21 cellular contexts compared by ENCODE assay signal in genomic region chr5:77709993-77710392, GRCh38.
"Had no signal": no experiment of that assay in that cellular context is flagged by ENCODE, and none has a peak within 500 bp of the region (broad histone marks: within the 10 kb centered on the region; RNA-seq: fewer than 3 reads in every experiment).

No MANE protein-coding gene starts in this region.

- H3K4me1 Mint-ChIP-seq: endodermal cell had no signal

- DNase-seq: activated CD4-positive, alpha-beta T cell treated with anti-CD3 and anti-CD28 coated beads for 4 hours; activated CD8-positive, alpha-beta memory T cell treated with anti-CD3 and anti-CD28 coated beads, Interleukin-2, amount 50 U/mL, for 4 hours; activated CD8-positive, alpha-beta T cell treated with anti-CD3 and anti-CD28 coated beads, Interleukin-2, amount 10 ng/mL, durations not matched to agents 7 days and 5 days; activated effector memory CD4-positive, alpha-beta T cell treated with anti-CD3 and anti-CD28 coated beads, Interleukin-2, amount 50 U/mL, for 16 hours; activated T-cell treated with anti-CD3 and anti-CD28 coated beads, Interleukin-2, amount 50 U/mL, for 48 hours; adrenal gland; dorsolateral prefrontal cortex; endodermal cell; hypothalamus; mesendoderm; natural killer cell; posterior cingulate gyrus; stimulated activated CD4-positive, alpha-beta T cell treated with anti-CD3 and anti-CD28 coated beads, Interleukin-15, amount 100 ng/mL, for 24 hours; stimulated activated CD4-positive, alpha-beta T cell treated with anti-CD3 and anti-CD28 coated beads, Interleukin-4, amount 100 ng/mL, for 1 hour; stimulated activated naive B cell treated with anti-CD40 and anti-IgM and Interleukin-4, amounts not matched to agents 10 μg/mL and 1 μg/mL and 100 μg/mL, for 72 hours; tibial artery had no signal

- H3K9me3 Mint-ChIP-seq: activated naive CD4-positive, alpha-beta T cell treated with anti-CD3 and anti-CD28 coated beads, Interleukin-2, amount 50 U/mL, for 24 hours; endodermal cell; natural killer cell; stimulated activated naive B cell treated with anti-CD40 and anti-IgM and Interleukin-4, amounts not matched to agents 10 μg/mL and 1 μg/mL and 100 μg/mL, for 72 hours had no signal

- H3K4me3 ChIP-seq: adrenal gland, cardiac muscle cell, dorsolateral prefrontal cortex, right atrium auricular region, skin epidermis, tibial artery had no signal

- H3K27me3 Mint-ChIP-seq: activated naive CD4-positive, alpha-beta T cell treated with anti-CD3 and anti-CD28 coated beads, Interleukin-2, amount 50 U/mL, for 24 hours; stimulated activated naive B cell treated with anti-CD40 and anti-IgM and Interleukin-4, amounts not matched to agents 10 μg/mL and 1 μg/mL and 100 μg/mL, for 72 hours had no signal

- H3K27ac Mint-ChIP-seq: activated CD8-positive, alpha-beta T cell treated with anti-CD3 and anti-CD28 coated beads, Interleukin-2, amount 10 ng/mL, durations not matched to agents 7 days and 5 days; activated naive CD4-positive, alpha-beta T cell treated with anti-CD3 and anti-CD28 coated beads, Interleukin-2, amount 50 U/mL, for 24 hours; endodermal cell; natural killer cell; stimulated activated naive B cell treated with anti-CD40 and anti-IgM and Interleukin-4, amounts not matched to agents 10 μg/mL and 1 μg/mL and 100 μg/mL, for 72 hours had no signal

- FAIRE-seq: urothelium cell line had no signal

- H3K27ac ChIP-seq: adrenal gland, cardiac muscle cell, right atrium auricular region, skin epidermis, tibial artery had no signal

- ATAC-seq: activated CD8-positive, alpha-beta T cell treated with anti-CD3 and anti-CD28 coated beads, Interleukin-2, amount 10 ng/mL, durations not matched to agents 7 days and 5 days; natural killer cell; stimulated activated naive B cell treated with anti-CD40 and anti-IgM and Interleukin-4, amounts not matched to agents 10 μg/mL and 1 μg/mL and 100 μg/mL, for 72 hours had no signal

- H3K27me3 ChIP-seq: adrenal gland, cardiac muscle cell, dorsolateral prefrontal cortex, right atrium auricular region, tibial artery had no signal

- H3K9me3 ChIP-seq: adrenal gland, right atrium auricular region, tibial artery had no signal

- H3K4me3 Mint-ChIP-seq: activated CD8-positive, alpha-beta T cell treated with anti-CD3 and anti-CD28 coated beads, Interleukin-2, amount 10 ng/mL, durations not matched to agents 7 days and 5 days; activated naive CD4-positive, alpha-beta T cell treated with anti-CD3 and anti-CD28 coated beads, Interleukin-2, amount 50 U/mL, for 24 hours; endodermal cell; natural killer cell; stimulated activated naive B cell treated with anti-CD40 and anti-IgM and Interleukin-4, amounts not matched to agents 10 μg/mL and 1 μg/mL and 100 μg/mL, for 72 hours had no signal

- H3K4me1 ChIP-seq: right atrium auricular region, tibial artery had no signal
